8 cellular contexts compared by ENCODE assay signal in the genomic region with DNA sequence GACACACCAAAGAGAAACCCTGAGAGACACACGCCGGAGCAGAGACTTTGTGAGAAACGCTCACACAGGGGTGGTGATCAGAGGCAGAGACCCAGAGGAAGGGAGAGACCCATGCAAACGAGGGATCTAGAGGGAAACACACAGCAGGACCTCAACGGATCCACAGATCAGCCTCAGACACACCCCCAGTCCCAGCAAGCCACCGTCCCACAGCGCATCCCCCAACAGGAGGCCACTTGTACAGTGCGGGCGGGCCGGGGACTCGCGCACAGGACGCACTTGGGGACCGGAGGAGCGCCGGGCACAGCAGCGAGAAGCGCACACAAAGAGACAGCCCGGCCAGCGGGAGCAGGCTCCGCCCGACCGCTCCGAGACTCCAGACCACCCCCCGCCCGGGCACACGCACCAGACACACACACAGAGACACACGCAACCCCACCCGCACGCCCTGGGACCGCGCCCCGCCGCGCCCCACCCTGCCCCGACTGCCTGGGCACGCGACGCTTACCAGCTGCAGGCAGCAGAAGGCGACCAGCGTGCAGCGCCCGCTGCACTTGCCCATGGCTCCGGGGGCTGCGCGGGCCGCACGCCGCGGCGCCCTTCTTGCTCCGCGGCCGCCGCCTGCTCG. TPM values are rescaled to one million over a fixed set of nuclear protein-coding genes. Genes with fewer than 3 reads are reported as not detected.
A peak's percentile ranks its signal among the peaks of the same experiment; 100 is the strongest.
DNase-seq lines count a peak whose midpoint lies in the region; ATAC-seq, FAIRE-seq and TF ChIP-seq lines count a peak whose summit lies in the region.

No MANE protein-coding gene starts in this region.

- H3K36me3 ChIP-seq in BLaER1 (no peaks in the 10 kb centered on the region), HEK293 (ENCODE audit: control insufficient read depth in 2 of 2, insufficient read depth in 1 of 2, low read length in 2 of 2) (no peaks in the 10 kb centered on the region), K562 (ENCODE audit: control insufficient read depth, insufficient read depth, low read length) (no peaks in the 10 kb centered on the region), upper lobe of left lung (no peaks in the 10 kb centered on the region)

- no peaks in the 10 kb centered on the region for H3K79me2 ChIP-seq in K562 (ENCODE audit: control insufficient read depth, insufficient read depth, low read length)

- intact Hi-C loops in K562 (cut with micrococcal nuclease) = no loop called here

- 0 out of 2 replicates have a peak overlapping the region, but pooled peaks have one; percentile 12 for H3K9ac ChIP-seq in BLaER1
- no peak overlapping the region for H3K9ac ChIP-seq in K562 (ENCODE audit: insufficient read depth in 1 of 2, low read depth in 2 of 2, low read length in 2 of 2)

- ATAC-seq in K562 (peak; percentile 58), upper lobe of left lung (ENCODE audit: low FRiP score in 2 of 2) (peak in 1 of 2 donors; percentile 43), GM18502 (IDR thresholded peaks at IDR 0.05; ENCODE audit: poor library complexity, unreplicated experiment) (no peak), GM19463 (IDR thresholded peaks at IDR 0.05; ENCODE audit: unreplicated experiment) (no peak), GM18511 (IDR thresholded peaks at IDR 0.05; ENCODE audit: unreplicated experiment) (no peak)

- TF ChIP-seq RAD21 in K562 (CRISPR knock-in tag; conservative IDR thresholded peaks at IDR 0.05 in 1 of 2, IDR thresholded peaks at IDR 0.05 in 1 of 2) = no peak

- TF ChIP-seq EP300 in K562 (IDR thresholded peaks at IDR 0.05; ENCODE audit: low read length) (no peak), upper lobe of left lung (IDR thresholded peaks at IDR 0.05) (no peak)

- peaks cover 59% of the 10 kb centered on the region for H3K27me3 ChIP-seq in BLaER1
- H3K27me3 ChIP-seq in K562 (ENCODE audit: control insufficient read depth in 2 of 2, insufficient read depth in 2 of 2, low read length in 2 of 2) = peaks cover 65 to 80% of the 10 kb centered on the region in 2 experiments
- peaks cover 0 to 21% (median 12%) of the 10 kb centered on the region in 4 donors for H3K27me3 ChIP-seq in upper lobe of left lung

- in situ Hi-C loops in K562 (cut with MboI) = no loop called here

- H2AFZ ChIP-seq in K562 (ENCODE audit: low read depth, low read length) = no peak overlapping the region

- H3K4me1 ChIP-seq in BLaER1 (peaks cover 8% of the 10 kb centered on the region), HEK293 (ENCODE audit: control insufficient read depth, insufficient read depth, low read length) (no peaks in the 10 kb centered on the region), K562 (replicated peaks in 1 of 2; ENCODE audit: control insufficient read depth in 2 of 2, insufficient read depth in 2 of 2, low read length in 2 of 2) (peaks cover 0 to 10% of the 10 kb centered on the region in 2 experiments; a peak in 2 of 5 replicates), upper lobe of left lung (peaks cover 9 to 16% (median 12%) of the 10 kb centered on the region in 4 donors)

- no peak for FAIRE-seq in K562 (lab: Jason Lieb, UNC)

- POLR2A ChIA-PET in HEK293 (lab: Yijun Ruan, JAX) (no interaction called here), K562 (lab: Yijun Ruan, JAX) (interaction anchor here (0.9 kb wide), 2 partner anchors 23 to 45 kb away, joined by 3 to 4 read pairs; no protein-coding TSS in a partner anchor)

- H3K9me1 ChIP-seq in K562 (ENCODE audit: control insufficient read depth, insufficient read depth, low read length) = no peaks in the 10 kb centered on the region

- H3K4me2 ChIP-seq in BLaER1 (peak overlapping the region; percentile 76), K562 (ENCODE audit: insufficient read depth, low read length) (no peak overlapping the region)

- no peak overlapping the region for H3K27ac ChIP-seq in BLaER1
- H3K27ac ChIP-seq in HEK293 (ENCODE audit: extremely low read depth, low read depth, low read length) = no peak overlapping the region; the same call in 1 of the 2 replicates
- H3K27ac ChIP-seq in K562 (ENCODE audit: extremely low read depth, low read depth, low read length) = no peak overlapping the region
- no peak overlapping the region for H3K27ac ChIP-seq in upper lobe of left lung

- CTCF ChIA-PET in HEK293 (lab: Yijun Ruan, JAX) (no interaction called here), K562 (lab: Yijun Ruan, JAX; ENCODE audit: low intra/inter-chr PET ratio) (no interaction called here)

- 8% methylated on average over 55 of the region's 56 CpGs for WGBS in K562 (ENCODE audit: insufficient coverage, low coverage, missing lambda C conversion rate)
- WGBS in upper lobe of left lung, 2 donors = 1 to 8% methylated on average over 7 to 16 of the region's 56 CpGs

- peak overlapping the region; percentile 64 for H3K4me3 ChIP-seq in BLaER1
- H3K4me3 ChIP-seq in HEK293 (ENCODE audit: low read depth, low read length) = peak overlapping the region; percentile 41
- no peak overlapping the region for H3K4me3 ChIP-seq in K562
- H3K4me3 ChIP-seq in upper lobe of left lung = peak overlapping the region in 3 of 4 donors; percentile 21 to 38 (median 30)

- peaks cover 30% of the 10 kb centered on the region for H4K20me1 ChIP-seq in BLaER1
- H4K20me1 ChIP-seq in K562 (replicated peaks; ENCODE audit: control insufficient read depth, insufficient read depth, low read length) = peaks cover 14% of the 10 kb centered on the region

- TF ChIP-seq CTCF in HEK293 (tag by site-specific recombination; IDR thresholded peaks at IDR 0.05) (no peak), K562 (IDR thresholded peaks at IDR 0.05 in 2 of 3, conservative IDR thresholded peaks at IDR 0.05 in 1 of 3; ENCODE audit: insufficient read depth in 2 of 3, low read depth in 1 of 3, low read length in 3 of 3) (no peak), upper lobe of left lung (IDR thresholded peaks at IDR 0.05) (no peak)

- DNase-seq in K562 (ENCODE audit: extremely low read depth in 1 of 4, low spot score in 3 of 4) = peak in 1 of 4 experiments; percentile 34
- peak; percentile 89 for DNase-seq in left kidney (ENCODE audit: low read depth, low spot score)
- DNase-seq in upper lobe of left lung = peak in 1 of 2 donors; percentile 83

- no peaks in the 10 kb centered on the region for H3K9me3 ChIP-seq in BLaER1
- no peaks in the 10 kb centered on the region for H3K9me3 ChIP-seq in HEK293 (ENCODE audit: control insufficient read depth, insufficient read depth, low read depth, low read length)
- H3K9me3 ChIP-seq in K562 (replicated peaks; ENCODE audit: control insufficient read depth, insufficient read depth, low read depth, low read length) = no peaks in the 10 kb centered on the region; the same call in 1 of the 2 replicates
- H3K9me3 ChIP-seq in upper lobe of left lung = no peaks in the 10 kb centered on the region

- BruUV-seq in K562 (replicated peaks; lab: Mats Ljungman, UMichigan) = no TSS peak

- TF ChIP-seq POLR2A in K562 (conservative IDR thresholded peaks at IDR 0.05) (no peak), upper lobe of left lung (IDR thresholded peaks at IDR 0.05) (no peak)

RNA-seq across cellular contexts. Expression of a gene that starts 0.6 kb away (rescaled TPM):
- 0.12 TPM in 1 of 2 replicates, not detected in the other for total RNA-seq in K562 (2011; cell fraction: chromatin; rRNA removed; ENCODE audit: low replicate concordance)
- total RNA-seq in K562 (2011; cell fraction: nucleolus; rRNA removed) = 0.17 TPM in 1 of 2 replicates, not detected in the other
- total RNA-seq in K562 (2011; cell fraction: nucleoplasm; rRNA removed) = not detected in 2 replicates
- total RNA-seq in K562 (2014; rRNA removed) = 0.05 TPM in 1 of 2 replicates, not detected in the other
- not detected in 2 replicates for total RNA-seq in K562 (2014; rRNA removed; fragmentation: Illumina TruSeq; extraction: Trizol)
- 0.08 TPM in 1 of 2 replicates, not detected in the other for total RNA-seq in K562 (2015; rRNA removed; fragmentation: Illumina TruSeq; extraction: Trizol)
- total RNA-seq in K562 (2021) = 0.22 TPM in 1 of 2 replicates, not detected in the other
- polyA plus RNA-seq in K562 (2011; rRNA removed) = 0.04 TPM in 2 replicates
- 0.04 and 0.06 TPM in 2 replicates for polyA plus RNA-seq in K562 (2011; cell fraction: cytosol; rRNA removed)
- polyA plus RNA-seq in K562 (2011; cell fraction: nucleus; rRNA removed) = not detected in 2 replicates
- polyA plus RNA-seq in K562 (2012) = 0.06 and 0.08 TPM in 2 replicates
- polyA plus RNA-seq in K562 (2014; fragmentation: Illumina TruSeq; extraction: Trizol) = 0.07 and 0.13 TPM in 2 replicates
- under 1 TPM in 1 of 2 experiments, not detected in 1; 0.03 TPM for polyA plus RNA-seq in K562 (2014; fragmentation: Nextera tagmentation; extraction: Ambion mirVana)
- polyA plus RNA-seq in K562 (2014; rRNA removed) = 0.04 TPM in 1 of 2 replicates, not detected in the other
- polyA minus RNA-seq in K562 (2011; rRNA and poly(A)+ RNA removed) = not detected in 2 replicates
- polyA minus RNA-seq in K562 (2011; cell fraction: cytosol; rRNA and poly(A)+ RNA removed) = not detected in 2 replicates
- 0.13 TPM in 1 of 2 replicates, not detected in the other for polyA minus RNA-seq in K562 (2011; cell fraction: nucleus; rRNA and poly(A)+ RNA removed)
- under 1 TPM in 2 of 6 donors, not detected in 4; 0.13 to 0.31 TPM for total RNA-seq in upper lobe of left lung

RNA-seq across cellular contexts. Expression of a gene that starts 57.5 kb away (rescaled TPM):
- 175 and 251 TPM in 2 replicates for total RNA-seq in K562 (2011; cell fraction: chromatin; rRNA removed; ENCODE audit: low replicate concordance)
- total RNA-seq in K562 (2011; cell fraction: nucleolus; rRNA removed) = 114 and 139 TPM in 2 replicates
- total RNA-seq in K562 (2011; cell fraction: nucleoplasm; rRNA removed) = 164 and 175 TPM in 2 replicates
- 278 and 343 TPM in 2 replicates for total RNA-seq in K562 (2014; rRNA removed)
- 198 and 205 TPM in 2 replicates for total RNA-seq in K562 (2014; rRNA removed; fragmentation: Illumina TruSeq; extraction: Trizol)
- total RNA-seq in K562 (2015; rRNA removed; fragmentation: Illumina TruSeq; extraction: Trizol) = 192 and 193 TPM in 2 replicates
- total RNA-seq in K562 (2021) = 163 and 164 TPM in 2 replicates
- polyA plus RNA-seq in K562 (2011; rRNA removed) = 184 and 230 TPM in 2 replicates
- polyA plus RNA-seq in K562 (2011; cell fraction: cytosol; rRNA removed) = 182 and 183 TPM in 2 replicates
- 113 and 118 TPM in 2 replicates for polyA plus RNA-seq in K562 (2011; cell fraction: nucleus; rRNA removed)
- 80.7 and 123 TPM in 2 replicates for polyA plus RNA-seq in K562 (2012)
- polyA plus RNA-seq in K562 (2014; fragmentation: Illumina TruSeq; extraction: Trizol) = 147 and 155 TPM in 2 replicates
- polyA plus RNA-seq in K562 (2014; fragmentation: Nextera tagmentation; extraction: Ambion mirVana) = 10 to 100 TPM; 48.7 to 58.0 TPM
- polyA plus RNA-seq in K562 (2014; rRNA removed) = 158 and 209 TPM in 2 replicates
- 305 and 349 TPM in 2 replicates for polyA minus RNA-seq in K562 (2011; rRNA and poly(A)+ RNA removed)
- polyA minus RNA-seq in K562 (2011; cell fraction: cytosol; rRNA and poly(A)+ RNA removed) = 133 and 157 TPM in 2 replicates
- 58.4 and 89.9 TPM in 2 replicates for polyA minus RNA-seq in K562 (2011; cell fraction: nucleus; rRNA and poly(A)+ RNA removed)
- 10 to 100 TPM; 19.4 to 58.7 (median 44.1) TPM for total RNA-seq in upper lobe of left lung

RNA-seq across cellular contexts. Expression of a gene that starts 57.7 kb away (rescaled TPM):
- 27.0 and 34.0 TPM in 2 replicates for total RNA-seq in K562 (2011; cell fraction: chromatin; rRNA removed; ENCODE audit: low replicate concordance)
- total RNA-seq in K562 (2011; cell fraction: nucleolus; rRNA removed) = 19.2 and 20.9 TPM in 2 replicates
- total RNA-seq in K562 (2011; cell fraction: nucleoplasm; rRNA removed) = 24.3 and 31.5 TPM in 2 replicates
- total RNA-seq in K562 (2014; rRNA removed) (49.7 and 52.9 TPM in 2 replicates), K562 (2014; rRNA removed; fragmentation: Illumina TruSeq; extraction: Trizol) (74.7 and 89.2 TPM in 2 replicates), K562 (2015; rRNA removed; fragmentation: Illumina TruSeq; extraction: Trizol) (72.4 and 74.2 TPM in 2 replicates), K562 (2021) (46.9 and 49.2 TPM in 2 replicates), upper lobe of left lung (10 to 100 TPM in 5 of 6 donors, 1 to 10 TPM in 1; 4.3 to 19.9 (median 17.8) TPM)
- polyA plus RNA-seq in K562 (2011; rRNA removed) (81.2 and 87.8 TPM in 2 replicates), K562 (2014; fragmentation: Illumina TruSeq; extraction: Trizol) (82.4 and 96.7 TPM in 2 replicates), K562 (2014; fragmentation: Nextera tagmentation; extraction: Ambion mirVana) (100 to 1,000 TPM; 104 to 150 TPM), K562 (2014; rRNA removed) (58.2 and 63.7 TPM in 2 replicates)
- polyA plus RNA-seq in K562 (2011; cell fraction: cytosol; rRNA removed) = 40.2 and 52.3 TPM in 2 replicates
- 18.2 and 30.1 TPM in 2 replicates for polyA plus RNA-seq in K562 (2011; cell fraction: nucleus; rRNA removed)
- 45.0 and 64.6 TPM in 2 replicates for polyA plus RNA-seq in K562 (2012)
- polyA minus RNA-seq in K562 (2011; rRNA and poly(A)+ RNA removed) = 52.2 and 53.3 TPM in 2 replicates
- 12.5 and 17.4 TPM in 2 replicates for polyA minus RNA-seq in K562 (2011; cell fraction: cytosol; rRNA and poly(A)+ RNA removed)
- 7.3 and 15.4 TPM in 2 replicates for polyA minus RNA-seq in K562 (2011; cell fraction: nucleus; rRNA and poly(A)+ RNA removed)
